In genomic region chr6:155882527-155883333, GRCh38 we compare ENCODE assay signal across 8 cellular contexts.
DNase-seq lines count a peak whose midpoint lies in the region; ATAC-seq and TF ChIP-seq lines count a peak whose summit lies in the region.

No MANE protein-coding gene starts in this region.

- H3K36me3 ChIP-seq in spleen = no peaks in the 10 kb centered on the region

- H3K4me1 ChIP-seq in spleen = peaks cover 0 to 21% (median 9%) of the 10 kb centered on the region in 6 donors

- CTCF ChIA-PET in T-cell (lab: Charles Lee) = interaction anchor here in 1 of 2 donors (0.6 kb wide), 1 partner anchor 955 kb away, joined by 3 read pairs; no protein-coding TSS in a partner anchor

- H3K36me3 Mint-ChIP-seq in T-cell = no peaks in the 10 kb centered on the region

- peak overlapping the region in 1 of 3 donors; percentile 41 for H3K4me3 Mint-ChIP-seq in T-cell

- WGBS in spleen, 5 donors = 39 to 53% (median 44%) methylated on average over 4 of the region's 4 CpGs

- no peaks in the 10 kb centered on the region for H3K27me3 ChIP-seq in spleen (replicated peaks in 1 of 7)

- H3K27ac Mint-ChIP-seq in T-cell = peak overlapping the region; percentile 81 to 88

- peak overlapping the region in 5 of 8 donors; percentile 10 to 54 (median 30) for H3K27ac ChIP-seq in spleen

- H3K4me3 ChIP-seq in spleen = no peak overlapping the region

- H3K4me1 Mint-ChIP-seq in T-cell = peaks cover 30 to 37% (median 35%) of the 10 kb centered on the region in 3 donors

- POLR2A ChIA-PET in T-cell (lab: Charles Lee) = interaction anchor here in 1 of 2 donors (0.6 kb wide), 1 partner anchor 14 kb away, joined by 3 read pairs; no protein-coding TSS in a partner anchor

- ATAC-seq in HG02763 (IDR thresholded peaks at IDR 0.05; ENCODE audit: unreplicated experiment) (peak; percentile 85), T-cell (replicated peaks in 1 of 4) (peak; percentile 64 to 81 (median 66))

- H3K27me3 Mint-ChIP-seq in T-cell = no peaks in the 10 kb centered on the region

- H3K9me3 Mint-ChIP-seq in T-cell = peaks cover 0 to 2% (median 0%) of the 10 kb centered on the region in 3 donors

- peak; percentile 27 for TF ChIP-seq POLR2A in GM19099 (IDR thresholded peaks at IDR 0.05; ENCODE audit: extremely low read depth, insufficient read length, low read depth)
- TF ChIP-seq POLR2A in spleen (IDR thresholded peaks at IDR 0.05) = no peak

- intact Hi-C loops in spleen (cut with DNase I; ENCODE audit: low total_unique reads) = no loop called here

- H3K9me3 ChIP-seq in spleen = no peaks in the 10 kb centered on the region

- DNase-seq in T-cell = no peak
- no peak for DNase-seq in spleen
- no peak for DNase-seq in DMS153 (lab: John Stamatoyannopoulos, UW)
- DNase-seq in T-helper 1 cell = no peak
- no peak for DNase-seq in AG20443 (ENCODE audit: low spot score)
- DNase-seq in effector CD8-positive, alpha-beta T cell (lab: John Stamatoyannopoulos, UW) = no peak

- no peak for TF ChIP-seq CTCF in spleen (IDR thresholded peaks at IDR 0.05 in 8 of 11, conservative IDR thresholded peaks at IDR 0.05 in 3 of 11)
